1 cellular context compared by ENCODE assay signal in the genomic region with DNA sequence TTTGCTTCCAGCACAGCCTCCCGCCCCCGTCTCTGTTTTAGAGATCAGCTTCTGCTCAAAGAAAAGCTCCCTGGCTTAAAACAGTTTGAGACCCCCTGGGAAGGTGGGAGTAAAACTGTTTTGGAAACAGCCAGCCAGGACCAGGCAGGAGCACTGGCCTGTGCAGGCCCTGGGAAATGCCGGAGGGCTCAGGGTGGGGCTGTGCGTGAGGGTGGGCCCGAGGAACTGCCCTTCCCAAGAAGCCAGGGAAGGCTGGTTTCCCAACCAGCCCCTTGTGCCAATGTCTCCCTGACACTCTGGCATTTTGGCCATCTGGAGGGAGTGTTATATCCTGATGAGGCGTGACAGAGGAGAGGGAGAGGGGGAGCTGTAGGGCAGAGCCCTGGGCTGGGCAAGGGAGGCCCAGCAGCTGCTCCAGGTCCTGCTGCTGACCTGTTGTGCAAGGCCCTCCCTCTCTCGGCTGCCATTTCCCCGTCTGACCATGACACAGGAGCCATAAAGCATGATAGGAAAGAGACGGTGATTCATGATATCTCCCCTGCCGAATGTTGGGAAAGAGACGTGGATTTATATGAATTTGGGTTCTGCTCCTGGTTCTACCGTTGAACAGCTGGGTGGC.
TF ChIP-seq lines count a peak whose summit lies in the region.

No MANE protein-coding gene starts in this region.

TF ChIP-seq in GM23338, 12 proteins besides CTCF, POLR2A, EP300 and RAD21 (continued from another document):
- TF ChIP-seq ZNF462 (CRISPR knock-in tag; IDR thresholded peaks at IDR 0.05) (no peak), EZH2 (IDR thresholded peaks at IDR 0.05; ENCODE audit: low read depth, unreplicated experiment) (no peak), ZNF114 (CRISPR knock-in tag; IDR thresholded peaks at IDR 0.05) (no peak), POLR2AphosphoS5 (IDR thresholded peaks at IDR 0.05; ENCODE audit: low read depth) (no peak), ZNF331 (CRISPR knock-in tag; IDR thresholded peaks at IDR 0.05; ENCODE audit: low read depth) (no peak), CREB1 (CRISPR knock-in tag; IDR thresholded peaks at IDR 0.05; ENCODE audit: low read depth) (no peak), EZH2phosphoT487 (IDR thresholded peaks at IDR 0.05; ENCODE audit: unreplicated experiment) (no peak)
